ENCODE assay signal across 8 cellular contexts in genomic region chr11:130478204-130478701, GRCh38. TPM values are rescaled to one million over a fixed set of nuclear protein-coding genes. Genes with fewer than 3 reads are reported as not detected.
DNase-seq lines count a peak whose midpoint lies in the region; ATAC-seq and TF ChIP-seq lines count a peak whose summit lies in the region.

No MANE protein-coding gene starts in this region.

- in situ Hi-C loops in Caki2 (cut with HindIII; ENCODE audit: low pct_unique_long_range_greater_than_20kb, low sequenced_read_pairs) = no loop called here

- no peak for ATAC-seq in HG02571 (IDR thresholded peaks at IDR 0.05; ENCODE audit: unreplicated experiment)

- TF ChIP-seq CTCF in fibroblast of the aortic adventitia (IDR thresholded peaks at IDR 0.05; ENCODE audit: insufficient read depth, low read length) = no peak

- intact Hi-C loops in posterior vena cava (cut with DNase I) = no loop called here

- H3K4me3 ChIP-seq in fibroblast of the aortic adventitia (ENCODE audit: low read depth, low read length) = no peak overlapping the region

- DNase-seq in Caki2 (ENCODE audit: low read depth) (peak; percentile 87), SHP77 treated with DMSO at 0.1 percent for 48 hours (lab: John Stamatoyannopoulos, UW) (peak; percentile 1), fibroblast of the aortic adventitia (ENCODE audit: low read depth) (peak; percentile 98), posterior vena cava (ENCODE audit: low spot score) (peak; percentile 93), germinal center (ENCODE audit: low spot score) (no peak), HuH-7 (ENCODE audit: low spot score) (no peak), midbrain (lab: John Stamatoyannopoulos, UW) (no peak)

RNA-seq across cellular contexts. Expression of gene ADAMTS15, which starts 29.8 kb away (rescaled TPM):
- total RNA-seq in Caki2 (2014; rRNA removed; shearing (Covaris generic); ENCODE audit: low replicate concordance) = 4.6 and 7.1 TPM in 2 replicates
- total RNA-seq in fibroblast of the aortic adventitia (ENCODE audit: low replicate concordance) (8.6 and 30.8 TPM in 2 replicates), posterior vena cava (10 to 100 TPM in 1 of 2 donors, 1 to 10 TPM in 1; 6.3 to 20.7 TPM)

RNA-seq across cellular contexts. Expression of gene ADAMTS8, which starts 49.8 kb away (rescaled TPM):
- total RNA-seq in Caki2 (2014; rRNA removed; shearing (Covaris generic); ENCODE audit: low replicate concordance) = 0.12 and 0.74 TPM in 2 replicates
- 2.6 TPM in 1 of 2 replicates, not detected in the other for total RNA-seq in fibroblast of the aortic adventitia (ENCODE audit: low replicate concordance)
- total RNA-seq in posterior vena cava = 1 to 10 TPM in 1 of 2 donors, under 1 TPM in 1; 0.86 to 3.4 TPM

Comparison
In these comparisons a context has a peak if more than half of its experiments do, and no peak if none do; other contexts are left out.
1. DNase-seq: peak in Caki2 (single experiment), SHP77 treated with DMSO at 0.1 percent for 48 hours (single experiment), fibroblast of the aortic adventitia (single experiment) and posterior vena cava (single experiment); none in germinal center (single experiment), HuH-7 (single experiment) and midbrain (single experiment).